In the genomic region with DNA sequence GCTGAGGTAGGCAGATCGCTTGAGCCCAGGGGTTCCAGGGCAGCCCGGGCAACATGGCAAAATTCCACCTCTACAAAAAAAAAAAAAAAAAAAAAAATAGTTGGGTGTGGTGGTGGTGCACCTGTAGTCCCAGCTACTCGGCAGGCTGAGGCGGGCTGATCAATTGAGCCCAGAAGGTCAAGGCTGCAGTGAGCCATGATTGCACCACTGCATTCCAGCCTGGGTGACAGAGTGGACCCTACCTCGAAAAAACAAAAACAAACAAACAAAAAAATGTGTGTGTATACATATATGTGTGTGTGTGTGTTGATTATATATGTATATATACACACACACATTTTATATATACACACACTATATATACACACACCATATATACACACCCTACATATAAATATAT, we compare ENCODE assay signal across 1 cellular context.
TF ChIP-seq lines count a peak whose summit lies in the region.

No MANE protein-coding gene starts in this region.

TF ChIP-seq in HepG2, 621 proteins besides CTCF, POLR2A, EP300 and RAD21 (continued from another document and continues in another):
- TF ChIP-seq, protein P1, sequence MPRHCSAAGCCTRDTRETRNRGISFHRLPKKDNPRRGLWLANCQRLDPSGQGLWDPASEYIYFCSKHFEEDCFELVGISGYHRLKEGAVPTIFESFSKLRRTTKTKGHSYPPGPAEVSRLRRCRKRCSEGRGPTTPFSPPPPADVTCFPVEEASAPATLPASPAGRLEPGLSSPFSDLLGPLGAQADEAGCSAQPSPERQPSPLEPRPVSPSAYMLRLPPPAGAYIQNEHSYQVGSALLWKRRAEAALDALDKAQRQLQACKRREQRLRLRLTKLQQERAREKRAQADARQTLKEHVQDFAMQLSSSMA (CRISPR knock-in tag; IDR thresholded peaks at IDR 0.05), result no peak
- TF ChIP-seq NCOA1 (CRISPR knock-in tag; IDR thresholded peaks at IDR 0.05) (no peak), CBX1 (IDR thresholded peaks at IDR 0.05; ENCODE audit: low read depth) (no peak), ZFP36L1 (CRISPR knock-in tag; IDR thresholded peaks at IDR 0.05) (peak; percentile 51; the same call in 1 of the 2 replicates), CBX2 (IDR thresholded peaks at IDR 0.05; ENCODE audit: low read depth, low read length) (no peak), CBX2 (CRISPR knock-in tag; IDR thresholded peaks at IDR 0.05; ENCODE audit: low read depth) (no peak), RELA (CRISPR knock-in tag; IDR thresholded peaks at IDR 0.05) (no peak), ZNF256 (CRISPR knock-in tag; conservative IDR thresholded peaks at IDR 0.05) (no peak), MTA3 (CRISPR knock-in tag; IDR thresholded peaks at IDR 0.05) (no peak), MYC (CRISPR knock-in tag; IDR thresholded peaks at IDR 0.05; ENCODE audit: borderline replicate concordance) (no peak), MIER3 (CRISPR knock-in tag; IDR thresholded peaks at IDR 0.05; ENCODE audit: borderline replicate concordance) (peak; percentile 60; the same call in 1 of the 2 replicates), ZNF350 (CRISPR knock-in tag; IDR thresholded peaks at IDR 0.05; ENCODE audit: borderline replicate concordance, low read depth) (0 out of 2 replicates have a peak, but pooled peaks have one; percentile 56), NFYC (CRISPR knock-in tag; IDR thresholded peaks at IDR 0.05) (no peak), GATAD2A (CRISPR knock-in tag; IDR thresholded peaks at IDR 0.05) (peak; percentile 92), ZFP62 (CRISPR knock-in tag; IDR thresholded peaks at IDR 0.05) (no peak), ZNF382 (CRISPR knock-in tag; IDR thresholded peaks at IDR 0.05; ENCODE audit: borderline replicate concordance) (no peak), PAF1 (CRISPR knock-in tag; IDR thresholded peaks at IDR 0.05) (no peak), KDM2A (CRISPR knock-in tag; IDR thresholded peaks at IDR 0.05; ENCODE audit: borderline replicate concordance, low read depth) (no peak), GABPA (IDR thresholded peaks at IDR 0.05; ENCODE audit: low read depth, low read length) (no peak), GABPA (CRISPR knock-in tag; IDR thresholded peaks at IDR 0.05; ENCODE audit: low read depth) (no peak), ZNF569 (CRISPR knock-in tag; IDR thresholded peaks at IDR 0.05; ENCODE audit: borderline replicate concordance) (no peak), HIVEP1 (CRISPR knock-in tag; IDR thresholded peaks at IDR 0.05) (no peak), ZNF883 (CRISPR knock-in tag; IDR thresholded peaks at IDR 0.05; ENCODE audit: not compliant biosample characterization) (no peak), ZNF496 (CRISPR knock-in tag; IDR thresholded peaks at IDR 0.05; ENCODE audit: insufficient replicate concordance) (no peak), ZNF501 (CRISPR knock-in tag; IDR thresholded peaks at IDR 0.05) (0 out of 2 replicates have a peak, but pooled peaks have one; percentile 32), ZNF780A (CRISPR knock-in tag; IDR thresholded peaks at IDR 0.05) (no peak), PAX8 (CRISPR knock-in tag; IDR thresholded peaks at IDR 0.05; ENCODE audit: borderline replicate concordance) (no peak), ZKSCAN1 (IDR thresholded peaks at IDR 0.05; ENCODE audit: low read length) (no peak), ISX (CRISPR knock-in tag; conservative IDR thresholded peaks at IDR 0.05) (no peak), ADNP (CRISPR knock-in tag; IDR thresholded peaks at IDR 0.05) (no peak), CCAR2 (optimal IDR thresholded peaks at IDR 0.05; ENCODE audit: low read depth, low read length) (no peak)
- TF ChIP-seq, protein P2, sequence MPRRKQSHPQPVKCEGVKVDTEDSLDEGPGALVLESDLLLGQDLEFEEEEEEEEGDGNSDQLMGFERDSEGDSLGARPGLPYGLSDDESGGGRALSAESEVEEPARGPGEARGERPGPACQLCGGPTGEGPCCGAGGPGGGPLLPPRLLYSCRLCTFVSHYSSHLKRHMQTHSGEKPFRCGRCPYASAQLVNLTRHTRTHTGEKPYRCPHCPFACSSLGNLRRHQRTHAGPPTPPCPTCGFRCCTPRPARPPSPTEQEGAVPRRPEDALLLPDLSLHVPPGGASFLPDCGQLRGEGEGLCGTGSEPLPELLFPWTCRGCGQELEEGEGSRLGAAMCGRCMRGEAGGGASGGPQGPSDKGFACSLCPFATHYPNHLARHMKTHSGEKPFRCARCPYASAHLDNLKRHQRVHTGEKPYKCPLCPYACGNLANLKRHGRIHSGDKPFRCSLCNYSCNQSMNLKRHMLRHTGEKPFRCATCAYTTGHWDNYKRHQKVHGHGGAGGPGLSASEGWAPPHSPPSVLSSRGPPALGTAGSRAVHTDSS (CRISPR knock-in tag; conservative IDR thresholded peaks at IDR 0.05), result no peak
- TF ChIP-seq, protein P3, sequence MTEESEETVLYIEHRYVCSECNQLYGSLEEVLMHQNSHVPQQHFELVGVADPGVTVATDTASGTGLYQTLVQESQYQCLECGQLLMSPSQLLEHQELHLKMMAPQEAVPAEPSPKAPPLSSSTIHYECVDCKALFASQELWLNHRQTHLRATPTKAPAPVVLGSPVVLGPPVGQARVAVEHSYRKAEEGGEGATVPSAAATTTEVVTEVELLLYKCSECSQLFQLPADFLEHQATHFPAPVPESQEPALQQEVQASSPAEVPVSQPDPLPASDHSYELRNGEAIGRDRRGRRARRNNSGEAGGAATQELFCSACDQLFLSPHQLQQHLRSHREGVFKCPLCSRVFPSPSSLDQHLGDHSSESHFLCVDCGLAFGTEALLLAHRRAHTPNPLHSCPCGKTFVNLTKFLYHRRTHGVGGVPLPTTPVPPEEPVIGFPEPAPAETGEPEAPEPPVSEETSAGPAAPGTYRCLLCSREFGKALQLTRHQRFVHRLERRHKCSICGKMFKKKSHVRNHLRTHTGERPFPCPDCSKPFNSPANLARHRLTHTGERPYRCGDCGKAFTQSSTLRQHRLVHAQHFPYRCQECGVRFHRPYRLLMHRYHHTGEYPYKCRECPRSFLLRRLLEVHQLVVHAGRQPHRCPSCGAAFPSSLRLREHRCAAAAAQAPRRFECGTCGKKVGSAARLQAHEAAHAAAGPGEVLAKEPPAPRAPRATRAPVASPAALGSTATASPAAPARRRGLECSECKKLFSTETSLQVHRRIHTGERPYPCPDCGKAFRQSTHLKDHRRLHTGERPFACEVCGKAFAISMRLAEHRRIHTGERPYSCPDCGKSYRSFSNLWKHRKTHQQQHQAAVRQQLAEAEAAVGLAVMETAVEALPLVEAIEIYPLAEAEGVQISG (CRISPR knock-in tag; IDR thresholded peaks at IDR 0.05), result peak; percentile 48; the same call in 1 of the 2 replicates
- TF ChIP-seq, protein P4, sequence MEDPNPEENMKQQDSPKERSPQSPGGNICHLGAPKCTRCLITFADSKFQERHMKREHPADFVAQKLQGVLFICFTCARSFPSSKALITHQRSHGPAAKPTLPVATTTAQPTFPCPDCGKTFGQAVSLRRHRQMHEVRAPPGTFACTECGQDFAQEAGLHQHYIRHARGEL (CRISPR knock-in tag; IDR thresholded peaks at IDR 0.05), result no peak
- TF ChIP-seq, protein P5, sequence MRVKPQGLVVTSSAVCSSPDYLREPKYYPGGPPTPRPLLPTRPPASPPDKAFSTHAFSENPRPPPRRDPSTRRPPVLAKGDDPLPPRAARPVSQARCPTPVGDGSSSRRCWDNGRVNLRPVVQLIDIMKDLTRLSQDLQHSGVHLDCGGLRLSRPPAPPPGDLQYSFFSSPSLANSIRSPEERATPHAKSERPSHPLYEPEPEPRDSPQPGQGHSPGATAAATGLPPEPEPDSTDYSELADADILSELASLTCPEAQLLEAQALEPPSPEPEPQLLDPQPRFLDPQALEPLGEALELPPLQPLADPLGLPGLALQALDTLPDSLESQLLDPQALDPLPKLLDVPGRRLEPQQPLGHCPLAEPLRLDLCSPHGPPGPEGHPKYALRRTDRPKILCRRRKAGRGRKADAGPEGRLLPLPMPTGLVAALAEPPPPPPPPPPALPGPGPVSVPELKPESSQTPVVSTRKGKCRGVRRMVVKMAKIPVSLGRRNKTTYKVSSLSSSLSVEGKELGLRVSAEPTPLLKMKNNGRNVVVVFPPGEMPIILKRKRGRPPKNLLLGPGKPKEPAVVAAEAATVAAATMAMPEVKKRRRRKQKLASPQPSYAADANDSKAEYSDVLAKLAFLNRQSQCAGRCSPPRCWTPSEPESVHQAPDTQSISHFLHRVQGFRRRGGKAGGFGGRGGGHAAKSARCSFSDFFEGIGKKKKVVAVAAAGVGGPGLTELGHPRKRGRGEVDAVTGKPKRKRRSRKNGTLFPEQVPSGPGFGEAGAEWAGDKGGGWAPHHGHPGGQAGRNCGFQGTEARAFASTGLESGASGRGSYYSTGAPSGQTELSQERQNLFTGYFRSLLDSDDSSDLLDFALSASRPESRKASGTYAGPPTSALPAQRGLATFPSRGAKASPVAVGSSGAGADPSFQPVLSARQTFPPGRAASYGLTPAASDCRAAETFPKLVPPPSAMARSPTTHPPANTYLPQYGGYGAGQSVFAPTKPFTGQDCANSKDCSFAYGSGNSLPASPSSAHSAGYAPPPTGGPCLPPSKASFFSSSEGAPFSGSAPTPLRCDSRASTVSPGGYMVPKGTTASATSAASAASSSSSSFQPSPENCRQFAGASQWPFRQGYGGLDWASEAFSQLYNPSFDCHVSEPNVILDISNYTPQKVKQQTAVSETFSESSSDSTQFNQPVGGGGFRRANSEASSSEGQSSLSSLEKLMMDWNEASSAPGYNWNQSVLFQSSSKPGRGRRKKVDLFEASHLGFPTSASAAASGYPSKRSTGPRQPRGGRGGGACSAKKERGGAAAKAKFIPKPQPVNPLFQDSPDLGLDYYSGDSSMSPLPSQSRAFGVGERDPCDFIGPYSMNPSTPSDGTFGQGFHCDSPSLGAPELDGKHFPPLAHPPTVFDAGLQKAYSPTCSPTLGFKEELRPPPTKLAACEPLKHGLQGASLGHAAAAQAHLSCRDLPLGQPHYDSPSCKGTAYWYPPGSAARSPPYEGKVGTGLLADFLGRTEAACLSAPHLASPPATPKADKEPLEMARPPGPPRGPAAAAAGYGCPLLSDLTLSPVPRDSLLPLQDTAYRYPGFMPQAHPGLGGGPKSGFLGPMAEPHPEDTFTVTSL (CRISPR knock-in tag; IDR thresholded peaks at IDR 0.05; ENCODE audit: borderline replicate concordance), result peak; percentile 85
- TF ChIP-seq, protein P6, sequence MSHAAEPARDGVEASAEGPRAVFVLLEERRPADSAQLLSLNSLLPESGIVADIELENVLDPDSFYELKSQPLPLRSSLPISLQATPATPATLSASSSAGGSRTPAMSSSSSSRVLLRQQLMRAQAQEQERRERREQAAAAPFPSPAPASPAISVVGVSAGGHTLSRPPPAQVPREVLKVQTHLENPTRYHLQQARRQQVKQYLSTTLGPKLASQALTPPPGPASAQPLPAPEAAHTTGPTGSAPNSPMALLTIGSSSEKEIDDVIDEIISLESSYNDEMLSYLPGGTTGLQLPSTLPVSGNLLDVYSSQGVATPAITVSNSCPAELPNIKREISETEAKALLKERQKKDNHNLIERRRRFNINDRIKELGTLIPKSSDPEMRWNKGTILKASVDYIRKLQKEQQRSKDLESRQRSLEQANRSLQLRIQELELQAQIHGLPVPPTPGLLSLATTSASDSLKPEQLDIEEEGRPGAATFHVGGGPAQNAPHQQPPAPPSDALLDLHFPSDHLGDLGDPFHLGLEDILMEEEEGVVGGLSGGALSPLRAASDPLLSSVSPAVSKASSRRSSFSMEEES (CRISPR knock-in tag; IDR thresholded peaks at IDR 0.05), result no peak
- TF ChIP-seq, protein P7, sequence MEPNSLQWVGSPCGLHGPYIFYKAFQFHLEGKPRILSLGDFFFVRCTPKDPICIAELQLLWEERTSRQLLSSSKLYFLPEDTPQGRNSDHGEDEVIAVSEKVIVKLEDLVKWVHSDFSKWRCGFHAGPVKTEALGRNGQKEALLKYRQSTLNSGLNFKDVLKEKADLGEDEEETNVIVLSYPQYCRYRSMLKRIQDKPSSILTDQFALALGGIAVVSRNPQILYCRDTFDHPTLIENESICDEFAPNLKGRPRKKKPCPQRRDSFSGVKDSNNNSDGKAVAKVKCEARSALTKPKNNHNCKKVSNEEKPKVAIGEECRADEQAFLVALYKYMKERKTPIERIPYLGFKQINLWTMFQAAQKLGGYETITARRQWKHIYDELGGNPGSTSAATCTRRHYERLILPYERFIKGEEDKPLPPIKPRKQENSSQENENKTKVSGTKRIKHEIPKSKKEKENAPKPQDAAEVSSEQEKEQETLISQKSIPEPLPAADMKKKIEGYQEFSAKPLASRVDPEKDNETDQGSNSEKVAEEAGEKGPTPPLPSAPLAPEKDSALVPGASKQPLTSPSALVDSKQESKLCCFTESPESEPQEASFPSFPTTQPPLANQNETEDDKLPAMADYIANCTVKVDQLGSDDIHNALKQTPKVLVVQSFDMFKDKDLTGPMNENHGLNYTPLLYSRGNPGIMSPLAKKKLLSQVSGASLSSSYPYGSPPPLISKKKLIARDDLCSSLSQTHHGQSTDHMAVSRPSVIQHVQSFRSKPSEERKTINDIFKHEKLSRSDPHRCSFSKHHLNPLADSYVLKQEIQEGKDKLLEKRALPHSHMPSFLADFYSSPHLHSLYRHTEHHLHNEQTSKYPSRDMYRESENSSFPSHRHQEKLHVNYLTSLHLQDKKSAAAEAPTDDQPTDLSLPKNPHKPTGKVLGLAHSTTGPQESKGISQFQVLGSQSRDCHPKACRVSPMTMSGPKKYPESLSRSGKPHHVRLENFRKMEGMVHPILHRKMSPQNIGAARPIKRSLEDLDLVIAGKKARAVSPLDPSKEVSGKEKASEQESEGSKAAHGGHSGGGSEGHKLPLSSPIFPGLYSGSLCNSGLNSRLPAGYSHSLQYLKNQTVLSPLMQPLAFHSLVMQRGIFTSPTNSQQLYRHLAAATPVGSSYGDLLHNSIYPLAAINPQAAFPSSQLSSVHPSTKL (CRISPR knock-in tag; IDR thresholded peaks at IDR 0.05), result peak; percentile 88
- TF ChIP-seq, protein P8, sequence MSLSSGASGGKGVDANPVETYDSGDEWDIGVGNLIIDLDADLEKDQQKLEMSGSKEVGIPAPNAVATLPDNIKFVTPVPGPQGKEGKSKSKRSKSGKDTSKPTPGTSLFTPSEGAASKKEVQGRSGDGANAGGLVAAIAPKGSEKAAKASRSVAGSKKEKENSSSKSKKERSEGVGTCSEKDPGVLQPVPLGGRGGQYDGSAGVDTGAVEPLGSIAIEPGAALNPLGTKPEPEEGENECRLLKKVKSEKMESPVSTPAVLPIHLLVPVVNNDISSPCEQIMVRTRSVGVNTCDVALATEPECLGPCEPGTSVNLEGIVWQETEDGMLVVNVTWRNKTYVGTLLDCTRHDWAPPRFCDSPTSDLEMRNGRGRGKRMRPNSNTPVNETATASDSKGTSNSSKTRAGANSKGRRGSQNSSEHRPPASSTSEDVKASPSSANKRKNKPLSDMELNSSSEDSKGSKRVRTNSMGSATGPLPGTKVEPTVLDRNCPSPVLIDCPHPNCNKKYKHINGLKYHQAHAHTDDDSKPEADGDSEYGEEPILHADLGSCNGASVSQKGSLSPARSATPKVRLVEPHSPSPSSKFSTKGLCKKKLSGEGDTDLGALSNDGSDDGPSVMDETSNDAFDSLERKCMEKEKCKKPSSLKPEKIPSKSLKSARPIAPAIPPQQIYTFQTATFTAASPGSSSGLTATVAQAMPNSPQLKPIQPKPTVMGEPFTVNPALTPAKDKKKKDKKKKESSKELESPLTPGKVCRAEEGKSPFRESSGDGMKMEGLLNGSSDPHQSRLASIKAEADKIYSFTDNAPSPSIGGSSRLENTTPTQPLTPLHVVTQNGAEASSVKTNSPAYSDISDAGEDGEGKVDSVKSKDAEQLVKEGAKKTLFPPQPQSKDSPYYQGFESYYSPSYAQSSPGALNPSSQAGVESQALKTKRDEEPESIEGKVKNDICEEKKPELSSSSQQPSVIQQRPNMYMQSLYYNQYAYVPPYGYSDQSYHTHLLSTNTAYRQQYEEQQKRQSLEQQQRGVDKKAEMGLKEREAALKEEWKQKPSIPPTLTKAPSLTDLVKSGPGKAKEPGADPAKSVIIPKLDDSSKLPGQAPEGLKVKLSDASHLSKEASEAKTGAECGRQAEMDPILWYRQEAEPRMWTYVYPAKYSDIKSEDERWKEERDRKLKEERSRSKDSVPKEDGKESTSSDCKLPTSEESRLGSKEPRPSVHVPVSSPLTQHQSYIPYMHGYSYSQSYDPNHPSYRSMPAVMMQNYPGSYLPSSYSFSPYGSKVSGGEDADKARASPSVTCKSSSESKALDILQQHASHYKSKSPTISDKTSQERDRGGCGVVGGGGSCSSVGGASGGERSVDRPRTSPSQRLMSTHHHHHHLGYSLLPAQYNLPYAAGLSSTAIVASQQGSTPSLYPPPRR (CRISPR knock-in tag; IDR thresholded peaks at IDR 0.05; ENCODE audit: borderline replicate concordance), result no peak
